ENCODE assay signal across 20 cellular contexts in genomic region chr21:28893687-28894086, GRCh38.
"Had no signal": no experiment of that assay in that cellular context is flagged by ENCODE, and none has a peak within 500 bp of the region (broad histone marks: within the 10 kb centered on the region; RNA-seq: fewer than 3 reads in every experiment).

No MANE protein-coding gene starts in this region.

- H3K4me3 ChIP-seq: colonic mucosa, left lung, spleen, thyroid gland had no signal

- H3K36me3 Mint-ChIP-seq: activated CD8-positive, alpha-beta memory T cell treated with anti-CD3 and anti-CD28 coated beads, Interleukin-2, amount 10 ng/mL, durations not matched to agents 7 days and 5 days; activated naive CD8-positive, alpha-beta T cell treated with anti-CD3 and anti-CD28 coated beads for 36 hours; stimulated activated naive B cell treated with anti-CD40 and anti-IgM and Interleukin-4, amounts not matched to agents 10 μg/mL and 1 μg/mL and 100 μg/mL, for 72 hours had no signal

- H3K4me1 Mint-ChIP-seq: activated CD4-positive, alpha-beta memory T cell treated with anti-CD3 and anti-CD28 coated beads, Interleukin-2, amount 10 ng/mL, durations not matched to agents 7 days and 5 days; activated CD8-positive, alpha-beta memory T cell treated with anti-CD3 and anti-CD28 coated beads, Interleukin-2, amount 10 ng/mL, durations not matched to agents 7 days and 5 days; activated naive CD8-positive, alpha-beta T cell treated with anti-CD3 and anti-CD28 coated beads for 36 hours; activated T-helper 17 cell treated with anti-CD3 and anti-CD28 coated beads, Interleukin-2, amount 50 U/mL, for 72 hours had no signal

- H3K4me3 Mint-ChIP-seq: activated B cell treated with CpG ODN at 0.5 μM for 24 hours; activated CD4-positive, alpha-beta memory T cell treated with anti-CD3 and anti-CD28 coated beads, Interleukin-2, amount 10 ng/mL, durations not matched to agents 7 days and 5 days; activated CD8-positive, alpha-beta memory T cell treated with anti-CD3 and anti-CD28 coated beads, Interleukin-2, amount 10 ng/mL, durations not matched to agents 7 days and 5 days; activated naive CD8-positive, alpha-beta T cell treated with anti-CD3 and anti-CD28 coated beads for 36 hours; activated T-helper 17 cell treated with anti-CD3 and anti-CD28 coated beads, Interleukin-2, amount 50 U/mL, for 72 hours; nephron progenitor cell; stimulated activated naive B cell treated with anti-CD40 and anti-IgM and Interleukin-4, amounts not matched to agents 10 μg/mL and 1 μg/mL and 100 μg/mL, for 72 hours had no signal

- H3K9me3 ChIP-seq: colonic mucosa, left lung, thyroid gland had no signal

- FAIRE-seq: frontal cortex, kidney had no signal

- ATAC-seq: activated CD8-positive, alpha-beta memory T cell treated with anti-CD3 and anti-CD28 coated beads, Interleukin-2, amount 10 ng/mL, durations not matched to agents 7 days and 5 days; activated T-helper 17 cell treated with anti-CD3 and anti-CD28 coated beads, Interleukin-2, amount 50 U/mL, for 72 hours; left lung; stimulated activated naive B cell treated with anti-CD40 and anti-IgM and Interleukin-4, amounts not matched to agents 10 μg/mL and 1 μg/mL and 100 μg/mL, for 72 hours had no signal

- H3K27ac ChIP-seq: colonic mucosa, left lung, spleen, thyroid gland had no signal

- H3K4me1 ChIP-seq: colonic mucosa, left lung, spleen had no signal

- H3K9me3 Mint-ChIP-seq: activated CD4-positive, alpha-beta memory T cell treated with anti-CD3 and anti-CD28 coated beads, Interleukin-2, amount 10 ng/mL, durations not matched to agents 7 days and 5 days; activated naive CD8-positive, alpha-beta T cell treated with anti-CD3 and anti-CD28 coated beads for 36 hours; activated T-helper 17 cell treated with anti-CD3 and anti-CD28 coated beads, Interleukin-2, amount 50 U/mL, for 72 hours had no signal

- DNase-seq: activated B cell treated with CpG ODN at 0.5 μM for 24 hours; activated CD4-positive, alpha-beta memory T cell treated with anti-CD3 and anti-CD28 coated beads, Interleukin-2, amount 10 ng/mL, durations not matched to agents 7 days and 5 days; activated CD4-positive, alpha-beta T cell treated with anti-CD3 and anti-CD28 coated beads for 48 hours; activated CD8-positive, alpha-beta memory T cell treated with anti-CD3 and anti-CD28 coated beads, Interleukin-2, amount 10 ng/mL, durations not matched to agents 7 days and 5 days; activated naive CD4-positive, alpha-beta T cell; activated naive CD8-positive, alpha-beta T cell treated with anti-CD3 and anti-CD28 coated beads for 36 hours; amniotic stem cell; caudate nucleus; colonic mucosa; hypothalamus; kidney; left lung; nephron progenitor cell; occipital lobe; posterior cingulate gyrus; spleen; stimulated activated naive B cell treated with anti-CD40 and anti-IgM and Interleukin-4, amounts not matched to agents 10 μg/mL and 1 μg/mL and 100 μg/mL, for 72 hours; thyroid gland had no signal

- H3K27me3 ChIP-seq: colonic mucosa, left lung, thyroid gland had no signal

- H3K36me3 ChIP-seq: colonic mucosa, left lung, spleen, thyroid gland had no signal

- H3K27ac Mint-ChIP-seq: activated B cell treated with CpG ODN at 0.5 μM for 24 hours; activated CD4-positive, alpha-beta memory T cell treated with anti-CD3 and anti-CD28 coated beads, Interleukin-2, amount 10 ng/mL, durations not matched to agents 7 days and 5 days; activated CD8-positive, alpha-beta memory T cell treated with anti-CD3 and anti-CD28 coated beads, Interleukin-2, amount 10 ng/mL, durations not matched to agents 7 days and 5 days; activated naive CD8-positive, alpha-beta T cell treated with anti-CD3 and anti-CD28 coated beads for 36 hours; activated T-helper 17 cell treated with anti-CD3 and anti-CD28 coated beads, Interleukin-2, amount 50 U/mL, for 72 hours; nephron progenitor cell; stimulated activated naive B cell treated with anti-CD40 and anti-IgM and Interleukin-4, amounts not matched to agents 10 μg/mL and 1 μg/mL and 100 μg/mL, for 72 hours had no signal
